ENCODE assay signal across 7 cellular contexts in the genomic region with DNA sequence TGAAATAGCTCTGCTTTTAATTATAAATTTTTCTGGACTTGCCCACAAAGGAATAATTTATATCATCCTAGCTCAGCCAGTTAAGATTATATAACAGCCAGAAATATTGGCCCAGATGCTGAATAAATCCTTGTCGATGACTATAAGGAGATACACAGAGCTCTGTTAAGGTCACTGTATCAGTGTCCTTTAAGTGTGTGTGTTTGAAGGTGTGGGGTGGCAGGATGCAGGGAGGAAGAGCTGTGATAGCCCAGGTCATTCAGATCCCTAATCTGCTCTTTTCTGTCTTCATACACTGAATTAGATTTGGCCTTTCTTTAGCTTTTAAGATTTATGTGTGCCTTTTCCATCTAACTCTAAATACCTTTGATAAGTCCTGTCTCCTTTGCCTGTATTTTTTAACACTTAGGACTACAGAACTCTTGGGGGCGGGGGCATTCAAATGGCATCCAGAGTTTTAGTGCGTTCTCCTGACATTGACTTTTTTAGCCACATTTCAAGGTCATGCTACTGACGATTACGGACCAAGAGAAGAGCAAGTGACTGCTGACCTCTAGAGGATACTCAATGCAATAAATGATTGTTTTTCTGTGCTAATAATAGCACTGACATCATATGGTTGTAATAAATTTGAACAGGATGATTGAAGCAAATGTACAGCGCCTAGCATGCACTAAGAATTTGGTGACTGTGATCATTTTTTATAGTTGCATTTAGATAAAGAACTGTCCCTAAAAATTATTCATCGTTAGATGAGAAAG.
DNase-seq lines count a peak whose midpoint lies in the region; ATAC-seq and TF ChIP-seq lines count a peak whose summit lies in the region.

No MANE protein-coding gene starts in this region.

- TF ChIP-seq CTCF in mammary epithelial cell (conservative IDR thresholded peaks at IDR 0.05 in 1 of 2, IDR thresholded peaks at IDR 0.05 in 1 of 2; ENCODE audit: extremely low read depth in 1 of 2, insufficient read depth in 1 of 2, low read depth in 1 of 2, low read length in 2 of 2) = peak in 1 of 2 donors; percentile 9

- dilution Hi-C loops in mammary epithelial cell (cut with HindIII; ENCODE audit: low sequenced_read_pairs) = no loop called here

- BruUV-seq in mammary epithelial cell (replicated peaks; lab: Mats Ljungman, UMichigan) = no TSS peak

- no peaks in the 10 kb centered on the region for H4K20me1 ChIP-seq in mammary epithelial cell (ENCODE audit: insufficient read depth, low read length)

- intact Hi-C loops in mammary epithelial cell (cut with micrococcal nuclease) = no loop called here
- intact Hi-C loops in activated T-helper 1 cell treated with anti-CD3 and anti-CD28 coated beads, Interleukin-12 subunit alpha, Interleukin-12 subunit beta, Interleukin-2, Interleukin-4 antibody, amounts not matched to agents 30 ng/mL and 10 ng/mL and 1 ng/mL, durations not matched to agents 14 hours and 24 hours and 36 hours (cut with micrococcal nuclease) = no loop called here

- H3K4me2 ChIP-seq in mammary epithelial cell (ENCODE audit: insufficient read depth, low read depth, low read length) = no peak overlapping the region

- H3K27me3 ChIP-seq in mammary epithelial cell (ENCODE audit: insufficient read depth, low read length) = no peaks in the 10 kb centered on the region

- no peaks in the 10 kb centered on the region for H3K27me3 Mint-ChIP-seq in activated T-helper 1 cell treated with anti-CD3 and anti-CD28 coated beads, Interleukin-12 subunit alpha, Interleukin-12 subunit beta, Interleukin-2, Interleukin-4 antibody, amounts not matched to agents 30 ng/mL and 10 ng/mL and 1 ng/mL, durations not matched to agents 14 hours and 24 hours and 36 hours (ENCODE audit: insufficient read depth)

- H3K9ac ChIP-seq in mammary epithelial cell (ENCODE audit: insufficient read depth, low read length) = no peak overlapping the region

- H3K4me1 Mint-ChIP-seq in activated T-helper 1 cell treated with anti-CD3 and anti-CD28 coated beads, Interleukin-12 subunit alpha, Interleukin-12 subunit beta, Interleukin-2, Interleukin-4 antibody, amounts not matched to agents 30 ng/mL and 10 ng/mL and 1 ng/mL, durations not matched to agents 14 hours and 24 hours and 36 hours (ENCODE audit: low read depth) = no peaks in the 10 kb centered on the region

- H3K36me3 ChIP-seq in mammary epithelial cell (ENCODE audit: insufficient read depth, low read length) = no peaks in the 10 kb centered on the region

- H3K4me3 ChIP-seq in mammary epithelial cell (replicated peaks in 1 of 3; ENCODE audit: insufficient read depth in 1 of 3, low read depth in 2 of 3, low read length in 3 of 3) = no peak overlapping the region

- ATAC-seq in GM18520 (IDR thresholded peaks at IDR 0.05; ENCODE audit: unreplicated experiment) (peak; percentile 83), HG02678 (IDR thresholded peaks at IDR 0.05; ENCODE audit: unreplicated experiment) (peak; percentile 76)

- H3K27ac Mint-ChIP-seq in activated T-helper 1 cell treated with anti-CD3 and anti-CD28 coated beads, Interleukin-12 subunit alpha, Interleukin-12 subunit beta, Interleukin-2, Interleukin-4 antibody, amounts not matched to agents 30 ng/mL and 10 ng/mL and 1 ng/mL, durations not matched to agents 14 hours and 24 hours and 36 hours = no peak overlapping the region

- no peaks in the 10 kb centered on the region for H3K36me3 Mint-ChIP-seq in activated T-helper 1 cell treated with anti-CD3 and anti-CD28 coated beads, Interleukin-12 subunit alpha, Interleukin-12 subunit beta, Interleukin-2, Interleukin-4 antibody, amounts not matched to agents 30 ng/mL and 10 ng/mL and 1 ng/mL, durations not matched to agents 14 hours and 24 hours and 36 hours (ENCODE audit: low read depth)

- H2AFZ ChIP-seq in mammary epithelial cell (ENCODE audit: low read depth, low read length) = no peak overlapping the region

- 41% methylated on average over 7 of the region's 7 CpGs for WGBS in mammary epithelial cell (ENCODE audit: low coverage, missing lambda C conversion rate)

- H3K27ac ChIP-seq in mammary epithelial cell (ENCODE audit: insufficient read depth, low read depth, low read length) = no peak overlapping the region

- H3K9me3 Mint-ChIP-seq in activated T-helper 1 cell treated with anti-CD3 and anti-CD28 coated beads, Interleukin-12 subunit alpha, Interleukin-12 subunit beta, Interleukin-2, Interleukin-4 antibody, amounts not matched to agents 30 ng/mL and 10 ng/mL and 1 ng/mL, durations not matched to agents 14 hours and 24 hours and 36 hours = no peaks in the 10 kb centered on the region

- peak; percentile 21 for DNase-seq in NCI-H1694 treated with DMSO at 0.1 percent for 48 hours (lab: John Stamatoyannopoulos, UW)
- DNase-seq in mammary epithelial cell = peak; percentile 0
- DNase-seq in left kidney (ENCODE audit: low read depth, low spot score) = peak; percentile 79
- no peak for DNase-seq in activated T-helper 1 cell treated with anti-CD3 and anti-CD28 coated beads, Interleukin-12 subunit alpha, Interleukin-12 subunit beta, Interleukin-2, Interleukin-4 antibody, amounts not matched to agents 30 ng/mL and 10 ng/mL and 1 ng/mL, durations not matched to agents 14 hours and 24 hours and 36 hours (ENCODE audit: low spot score)
- no peak for DNase-seq in DMS79 (lab: John Stamatoyannopoulos, UW)

- H3K79me2 ChIP-seq in mammary epithelial cell (ENCODE audit: insufficient read depth, low read length) = no peaks in the 10 kb centered on the region

- H3K9me3 ChIP-seq in mammary epithelial cell (replicated peaks; ENCODE audit: insufficient read depth, low read length) = peaks cover 4% of the 10 kb centered on the region

- H3K4me1 ChIP-seq in mammary epithelial cell (ENCODE audit: insufficient read depth, low read length) = no peaks in the 10 kb centered on the region

- H3K4me3 Mint-ChIP-seq in activated T-helper 1 cell treated with anti-CD3 and anti-CD28 coated beads, Interleukin-12 subunit alpha, Interleukin-12 subunit beta, Interleukin-2, Interleukin-4 antibody, amounts not matched to agents 30 ng/mL and 10 ng/mL and 1 ng/mL, durations not matched to agents 14 hours and 24 hours and 36 hours = no peak overlapping the region

- CTCF ChIA-PET in mammary epithelial cell (lab: Charles Lee; ENCODE audit: low non-redundant PET) = interaction anchor here (0.7 kb wide), 1 partner anchor 345 kb away, joined by 6 read pairs; no protein-coding TSS in a partner anchor

- in situ Hi-C loops in mammary epithelial cell (cut with MboI; ENCODE audit: low sequenced_read_pairs in 2 of 2) = no loop called here

Comparison
In these comparisons a context has a peak if more than half of its experiments do, and no peak if none do; other contexts are left out.
1. DNase-seq: peak in NCI-H1694 treated with DMSO at 0.1 percent for 48 hours (single experiment), mammary epithelial cell (single experiment) and left kidney (single experiment); none in activated T-helper 1 cell treated with anti-CD3 and anti-CD28 coated beads, Interleukin-12 subunit alpha, Interleukin-12 subunit beta, Interleukin-2, Interleukin-4 antibody, amounts not matched to agents 30 ng/mL and 10 ng/mL and 1 ng/mL, durations not matched to agents 14 hours and 24 hours and 36 hours (single experiment) and DMS79 (single experiment).